In genomic region chr22:36506637-36507517, GRCh38 we compare ENCODE assay signal across 1 cellular context.
TF ChIP-seq lines count a peak whose summit lies in the region.

FOXRED2 (minus strand) TSS chr22:36507040; CDS start chr22:36506422, 618 bp downstream.

TF ChIP-seq in GM12878, 131 proteins besides CTCF, POLR2A, EP300 and RAD21 (continued from another document):
- no peak for TF ChIP-seq E2F8 (IDR thresholded peaks at IDR 0.05; ENCODE audit: low read depth, partially characterized antibody)
- peak; percentile 95 for TF ChIP-seq USF1 (IDR thresholded peaks at IDR 0.05; ENCODE audit: borderline replicate concordance, extremely low read length, insufficient read depth, low read depth, low read length)
- TF ChIP-seq FOXM1 (IDR thresholded peaks at IDR 0.05; ENCODE audit: low read depth, low read length): no peak
- no peak for TF ChIP-seq MTA2 (IDR thresholded peaks at IDR 0.05; ENCODE audit: low read depth)
